In genomic region chr14:63642229-63642611, GRCh38 we compare ENCODE assay signal across 8 cellular contexts. TPM values are rescaled to one million over a fixed set of nuclear protein-coding genes. Genes with fewer than 3 reads are reported as not detected.
A peak's percentile ranks its signal among the peaks of the same experiment; 100 is the strongest.
DNase-seq lines count a peak whose midpoint lies in the region; ATAC-seq, FAIRE-seq and TF ChIP-seq lines count a peak whose summit lies in the region.

No MANE protein-coding gene starts in this region.

- POLR2A ChIA-PET in activated CD4-positive, alpha-beta T cell treated with anti-CD3 and anti-CD28 coated beads for 36 hours (lab: Charles Lee) = interaction anchor here (1.0 to 2.5 kb wide), 4 partner anchors 8 to 164 kb away, joined by 5 to 16 read pairs (median 8); partner anchors contain the start of gene PPP2R5E
- POLR2A ChIA-PET in HepG2 (lab: Yijun Ruan, JAX) = interaction anchor here (0.7 to 2.4 kb wide), 12 partner anchors 10 to 253 kb away, joined by 3 to 25 read pairs (median 4); partner anchors contain the start of gene PPP2R5E

- intact Hi-C loops in activated CD4-positive, alpha-beta T cell treated with anti-CD3 and anti-CD28 coated beads for 36 hours (cut with DNase I, micrococcal nuclease) = loop anchor here (1.0 to 10.0 kb wide), 10 partner anchors 10 to 1947 kb away; partner anchors contain the start of genes MTHFD1 (in 2 of the 2), PPP2R5E (in 2 of the 2), CHURC1 (in 1 of the 2) and ESR2 (in 1 of the 2)
- intact Hi-C loops in HepG2 (cut with micrococcal nuclease; ENCODE audit: unreplicated experiment) = loop anchor here (1.0 to 5.0 kb wide), 3 partner anchors 17 to 100 kb away; partner anchors contain the start of genes PPP2R5E and SGPP1

- peak; percentile 47 for ATAC-seq in HG03442 (IDR thresholded peaks at IDR 0.05; ENCODE audit: unreplicated experiment)
- ATAC-seq in activated CD4-positive, alpha-beta T cell treated with anti-CD3 and anti-CD28 coated beads for 36 hours = peak; percentile 68
- ATAC-seq in HepG2 = peak; percentile 85

- peak overlapping the region; percentile 63 to 77 (median 74) for H3K4me3 ChIP-seq in HepG2 (replicated peaks in 1 of 3; ENCODE audit: insufficient read depth in 1 of 3, low read depth in 2 of 3, low read length in 3 of 3)

- 2% methylated on average over 10 of the region's 12 CpGs for WGBS in HepG2 (ENCODE audit: low lambda C conversion rate)

- H3K9ac ChIP-seq in HepG2 (ENCODE audit: insufficient read depth, low read depth, low read length) = peak overlapping the region; percentile 94

- TF ChIP-seq RAD21 in HepG2 (CRISPR knock-in tag; IDR thresholded peaks at IDR 0.05) = no peak

- peaks cover 35% of the 10 kb centered on the region for H3K36me3 Mint-ChIP-seq in activated CD4-positive, alpha-beta T cell treated with anti-CD3 and anti-CD28 coated beads for 36 hours (ENCODE audit: low read depth)

- in situ Hi-C loops in HepG2 (cut with HindIII; ENCODE audit: extremely low pct_ligation_motif_present, low pct_unique_long_range_greater_than_20kb) = no loop called here

- H3K4me1 ChIP-seq in HepG2 (ENCODE audit: insufficient read depth, low read length) = peaks cover 40% of the 10 kb centered on the region

- TSS peak; percentile 84 for BruUV-seq in HepG2 (replicated peaks; lab: Mats Ljungman, UMichigan)

- H3K4me1 Mint-ChIP-seq in activated CD4-positive, alpha-beta T cell treated with anti-CD3 and anti-CD28 coated beads for 36 hours = peaks cover 38% of the 10 kb centered on the region

- CTCF ChIA-PET in activated CD4-positive, alpha-beta T cell treated with anti-CD3 and anti-CD28 coated beads for 36 hours (lab: Charles Lee) = interaction anchor here (0.5 to 4.8 kb wide), 11 partner anchors 8 to 1751 kb away, joined by 3 to 26 read pairs (median 4); no protein-coding TSS in a partner anchor
- CTCF ChIA-PET in HepG2 (lab: Yijun Ruan, JAX; ENCODE audit: low intra/inter-chr PET ratio, low total read pairs) = no interaction called here

- H3K27ac ChIP-seq in HepG2 (ENCODE audit: extremely low read length, insufficient read depth, low read length) = peak overlapping the region; percentile 95

- no peak for FAIRE-seq in GM19239 (lab: Jason Lieb, UNC)
- FAIRE-seq in HepG2 (lab: Jason Lieb, UNC) = no peak

- peak overlapping the region; percentile 97 for H3K27ac Mint-ChIP-seq in activated CD4-positive, alpha-beta T cell treated with anti-CD3 and anti-CD28 coated beads for 36 hours

- no peak for TF ChIP-seq EP300 in HepG2 (IDR thresholded peaks at IDR 0.05; ENCODE audit: low read depth in 2 of 2, low read length in 2 of 2)
- TF ChIP-seq EP300 in HepG2 (CRISPR knock-in tag; IDR thresholded peaks at IDR 0.05; ENCODE audit: borderline replicate concordance) = no peak

- H3K9me3 Mint-ChIP-seq in activated CD4-positive, alpha-beta T cell treated with anti-CD3 and anti-CD28 coated beads for 36 hours (ENCODE audit: low read depth) = no peaks in the 10 kb centered on the region

- H3K4me2 ChIP-seq in HepG2 (ENCODE audit: low read depth, low read length) = peak overlapping the region; percentile 78

- DNase-seq in AML-193 (lab: John Stamatoyannopoulos, UW) (peak; percentile 85 to 90), GM19239 (ENCODE audit: insufficient read length, low spot score) (peak; percentile 60), NCI-H510A treated with DMSO at 0.1 percent for 48 hours (lab: John Stamatoyannopoulos, UW) (peak; percentile 93), dermis microvascular lymphatic vessel endothelial cell (ENCODE audit: low read depth in 2 of 2) (peak; percentile 95 to 97), HepG2 (ENCODE audit: low spot score) (peak; percentile 94)
- DNase-seq in activated CD4-positive, alpha-beta T cell treated with anti-CD3 and anti-CD28 coated beads for 36 hours = peak; percentile 84
- peak; percentile 61 for DNase-seq in stimulated activated CD4-positive, alpha-beta T cell treated with anti-CD3 and anti-CD28 coated beads, Interleukin-4, amount 100 ng/mL, for 1 hour

- peaks cover 34% of the 10 kb centered on the region for H3K79me2 ChIP-seq in HepG2 (ENCODE audit: insufficient read depth, low read length)

- TF ChIP-seq POLR2A in HepG2 (IDR thresholded peaks at IDR 0.05; ENCODE audit: insufficient read depth in 1 of 2, low read depth in 2 of 2, low read length in 2 of 2) = no peak

- no peaks in the 10 kb centered on the region for H3K27me3 ChIP-seq in HepG2 (ENCODE audit: control insufficient read depth in 1 of 2, insufficient read depth in 2 of 2, low read length in 2 of 2)

- no peaks in the 10 kb centered on the region for H3K9me3 ChIP-seq in HepG2 (ENCODE audit: low read length)

- H3K27me3 Mint-ChIP-seq in activated CD4-positive, alpha-beta T cell treated with anti-CD3 and anti-CD28 coated beads for 36 hours = no peaks in the 10 kb centered on the region

- peak overlapping the region; percentile 91 for H2AFZ ChIP-seq in HepG2 (ENCODE audit: low read length)

- no peak for TF ChIP-seq CTCF in HepG2 (CRISPR knock-in tag; IDR thresholded peaks at IDR 0.05)

- no peaks in the 10 kb centered on the region for H4K20me1 ChIP-seq in HepG2 (ENCODE audit: insufficient read depth, low read length)

- no peaks in the 10 kb centered on the region for H3K36me3 ChIP-seq in HepG2 (replicated peaks in 1 of 2; ENCODE audit: control insufficient read depth in 1 of 2, insufficient read depth in 2 of 2, low read length in 2 of 2)

- H3K4me3 Mint-ChIP-seq in activated CD4-positive, alpha-beta T cell treated with anti-CD3 and anti-CD28 coated beads for 36 hours = peak overlapping the region; percentile 79

TF ChIP-seq in HepG2, 621 proteins besides CTCF, POLR2A, EP300 and RAD21 (continues in another document):
- 0 out of 2 replicates have a peak, but pooled peaks have one; percentile 55 for TF ChIP-seq GABPB1 (CRISPR knock-in tag; IDR thresholded peaks at IDR 0.05)
- TF ChIP-seq SKIL (CRISPR knock-in tag; IDR thresholded peaks at IDR 0.05; ENCODE audit: borderline replicate concordance) = no peak
- TF ChIP-seq CREM (IDR thresholded peaks at IDR 0.05) = peak; percentile 82
- TF ChIP-seq CREM (CRISPR knock-in tag; IDR thresholded peaks at IDR 0.05) = no peak
- no peak for TF ChIP-seq ZNF660 (CRISPR knock-in tag; IDR thresholded peaks at IDR 0.05; ENCODE audit: borderline replicate concordance, low read depth)
- TF ChIP-seq PHF20 (CRISPR knock-in tag; IDR thresholded peaks at IDR 0.05) = peak; percentile 20; the same call in 1 of the 2 replicates
- TF ChIP-seq SAP130 (CRISPR knock-in tag; IDR thresholded peaks at IDR 0.05; ENCODE audit: low read depth) = peak; percentile 75
- TF ChIP-seq PBX3 (CRISPR knock-in tag; IDR thresholded peaks at IDR 0.05; ENCODE audit: borderline replicate concordance) = no peak

RNA-seq across cellular contexts. Expression of gene WDR89, which starts 0.5 kb away (rescaled TPM):
- 10 to 100 TPM; 13.9 to 27.2 TPM for total RNA-seq in activated CD4-positive, alpha-beta T cell treated with anti-CD3 and anti-CD28 coated beads for 36 hours
- 10.6 and 11.9 TPM in 2 replicates for total RNA-seq in dermis microvascular lymphatic vessel endothelial cell
- total RNA-seq in HepG2 (2016; rRNA removed; fragmentation: Illumina TruSeq; extraction: Trizol) = 20.1 and 37.0 TPM in 2 replicates
- 13.0 and 15.7 TPM in 2 replicates for total RNA-seq in HepG2 (2016; cell fraction: cytosol; rRNA removed; fragmentation: Illumina TruSeq; extraction: Trizol; ENCODE audit: low read depth)
- 21.8 and 36.8 TPM in 2 replicates for total RNA-seq in HepG2 (2016; cell fraction: insoluble cytoplasmic fraction; rRNA removed; fragmentation: Illumina TruSeq; extraction: Trizol)
- 14.1 and 17.0 TPM in 2 replicates for total RNA-seq in HepG2 (2016; cell fraction: membrane; rRNA removed; fragmentation: Illumina TruSeq; extraction: Trizol)
- 11.0 and 12.6 TPM in 2 replicates for total RNA-seq in HepG2 (2016; cell fraction: nucleus; rRNA removed; fragmentation: Illumina TruSeq; extraction: Trizol)
- 4.2 and 5.2 TPM in 2 replicates for polyA plus RNA-seq in HepG2 (2011; rRNA removed)
- polyA plus RNA-seq in HepG2 (2011; cell fraction: cytosol; rRNA removed) = 1.5 and 3.3 TPM in 2 replicates
- 1.2 and 2.2 TPM in 2 replicates for polyA plus RNA-seq in HepG2 (2011; cell fraction: nucleus; rRNA removed)
- polyA plus RNA-seq in HepG2 (2012) = 8.8 and 10.4 TPM in 2 replicates
- 0.91 and 0.95 TPM in 2 replicates for polyA plus RNA-seq in HepG2 (2016; cell fraction: cytosol; fragmentation: Illumina TruSeq; extraction: Trizol; ENCODE audit: low read depth)
- polyA plus RNA-seq in HepG2 (2016; cell fraction: insoluble cytoplasmic fraction; fragmentation: Illumina TruSeq; extraction: Trizol; ENCODE audit: low read depth) = 19.5 and 21.1 TPM in 2 replicates
- 3.0 and 3.7 TPM in 2 replicates for polyA plus RNA-seq in HepG2 (2016; cell fraction: membrane; fragmentation: Illumina TruSeq; extraction: Trizol; ENCODE audit: low read depth)
- polyA plus RNA-seq in HepG2 (2016; cell fraction: nucleus; fragmentation: Illumina TruSeq; extraction: Trizol; ENCODE audit: insufficient read depth, low read depth) = 11.3 and 13.0 TPM in 2 replicates
- polyA minus RNA-seq in HepG2 (2011; rRNA and poly(A)+ RNA removed; ENCODE audit: low replicate concordance) = 4.7 and 6.7 TPM in 2 replicates
- 7.7 and 9.3 TPM in 2 replicates for polyA minus RNA-seq in HepG2 (2011; cell fraction: cytosol; rRNA and poly(A)+ RNA removed)
- polyA minus RNA-seq in HepG2 (2011; cell fraction: nucleus; rRNA and poly(A)+ RNA removed) = 9.4 and 10.9 TPM in 2 replicates

Comparison
In these comparisons a context has a peak if more than half of its experiments do, and no peak if none do; other contexts are left out.
1. Peak in every context shown above with its lines: DNase-seq, ATAC-seq, H3K4me3 ChIP-seq and H3K27ac ChIP-seq.